1 cellular context compared by ENCODE assay signal in the genomic region with DNA sequence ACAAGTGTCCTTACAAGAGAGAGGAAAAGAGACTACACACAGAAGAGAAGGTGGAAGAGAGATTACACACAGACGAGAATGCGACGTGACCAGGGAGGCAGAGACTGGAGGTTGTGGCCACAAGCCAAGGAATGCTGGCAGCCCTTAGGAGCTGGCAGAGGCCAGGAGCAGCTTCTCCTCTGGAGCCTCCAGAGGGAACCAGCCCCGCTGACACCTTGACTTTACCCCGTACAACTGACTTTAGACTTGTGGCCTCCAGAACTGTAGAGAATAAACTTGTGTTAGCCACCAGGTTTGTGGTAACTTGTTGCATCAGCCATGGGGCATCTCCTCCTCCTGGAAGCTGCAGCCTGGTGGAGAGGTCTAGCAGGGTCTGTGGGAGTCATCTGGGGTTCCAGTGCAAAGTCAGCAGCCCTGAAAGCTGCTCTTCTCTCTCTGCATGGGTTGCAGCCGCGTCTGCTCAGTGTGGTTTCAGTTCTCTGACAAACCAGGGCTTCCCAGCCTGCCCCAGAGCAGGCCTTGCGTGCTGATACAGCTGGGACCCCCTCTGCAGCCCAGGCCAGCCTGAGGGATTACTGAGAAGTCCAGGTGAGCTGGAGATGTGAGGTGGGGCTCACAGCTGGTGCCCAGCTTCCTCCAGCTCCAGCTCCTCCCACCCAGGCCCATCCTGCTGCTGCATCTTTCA.
TF ChIP-seq lines count a peak whose summit lies in the region.

No MANE protein-coding gene starts in this region.

TF ChIP-seq in K562, 482 proteins besides CTCF, POLR2A, EP300 and RAD21 (continued from another document):
- TF ChIP-seq, protein P1, sequence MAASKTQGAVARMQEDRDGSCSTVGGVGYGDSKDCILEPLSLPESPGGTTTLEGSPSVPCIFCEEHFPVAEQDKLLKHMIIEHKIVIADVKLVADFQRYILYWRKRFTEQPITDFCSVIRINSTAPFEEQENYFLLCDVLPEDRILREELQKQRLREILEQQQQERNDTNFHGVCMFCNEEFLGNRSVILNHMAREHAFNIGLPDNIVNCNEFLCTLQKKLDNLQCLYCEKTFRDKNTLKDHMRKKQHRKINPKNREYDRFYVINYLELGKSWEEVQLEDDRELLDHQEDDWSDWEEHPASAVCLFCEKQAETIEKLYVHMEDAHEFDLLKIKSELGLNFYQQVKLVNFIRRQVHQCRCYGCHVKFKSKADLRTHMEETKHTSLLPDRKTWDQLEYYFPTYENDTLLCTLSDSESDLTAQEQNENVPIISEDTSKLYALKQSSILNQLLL (CRISPR knock-in tag; IDR thresholded peaks at IDR 0.05; ENCODE audit: borderline replicate concordance), result no peak
- TF ChIP-seq CEBPG (CRISPR knock-in tag; IDR thresholded peaks at IDR 0.05), result 0 out of 2 replicates have a peak, but pooled peaks have one; percentile 23
- no peak for TF ChIP-seq CEBPG (tag; conservative IDR thresholded peaks at IDR 0.05 in 1 of 2, IDR thresholded peaks at IDR 0.05 in 1 of 2)
- TF ChIP-seq ZBTB7A (IDR thresholded peaks at IDR 0.05; ENCODE audit: borderline replicate concordance, control insufficient read depth, low read depth, low read length), result no peak
- TF ChIP-seq, protein P2, sequence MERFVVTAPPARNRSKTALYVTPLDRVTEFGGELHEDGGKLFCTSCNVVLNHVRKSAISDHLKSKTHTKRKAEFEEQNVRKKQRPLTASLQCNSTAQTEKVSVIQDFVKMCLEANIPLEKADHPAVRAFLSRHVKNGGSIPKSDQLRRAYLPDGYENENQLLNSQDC (CRISPR knock-in tag; IDR thresholded peaks at IDR 0.05), result no peak
- TF ChIP-seq, protein P3, sequence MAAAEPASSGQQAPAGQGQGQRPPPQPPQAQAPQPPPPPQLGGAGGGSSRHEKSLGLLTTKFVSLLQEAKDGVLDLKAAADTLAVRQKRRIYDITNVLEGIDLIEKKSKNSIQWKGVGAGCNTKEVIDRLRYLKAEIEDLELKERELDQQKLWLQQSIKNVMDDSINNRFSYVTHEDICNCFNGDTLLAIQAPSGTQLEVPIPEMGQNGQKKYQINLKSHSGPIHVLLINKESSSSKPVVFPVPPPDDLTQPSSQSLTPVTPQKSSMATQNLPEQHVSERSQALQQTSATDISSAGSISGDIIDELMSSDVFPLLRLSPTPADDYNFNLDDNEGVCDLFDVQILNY (CRISPR knock-in tag; IDR thresholded peaks at IDR 0.05), result no peak
- TF ChIP-seq, protein P4, sequence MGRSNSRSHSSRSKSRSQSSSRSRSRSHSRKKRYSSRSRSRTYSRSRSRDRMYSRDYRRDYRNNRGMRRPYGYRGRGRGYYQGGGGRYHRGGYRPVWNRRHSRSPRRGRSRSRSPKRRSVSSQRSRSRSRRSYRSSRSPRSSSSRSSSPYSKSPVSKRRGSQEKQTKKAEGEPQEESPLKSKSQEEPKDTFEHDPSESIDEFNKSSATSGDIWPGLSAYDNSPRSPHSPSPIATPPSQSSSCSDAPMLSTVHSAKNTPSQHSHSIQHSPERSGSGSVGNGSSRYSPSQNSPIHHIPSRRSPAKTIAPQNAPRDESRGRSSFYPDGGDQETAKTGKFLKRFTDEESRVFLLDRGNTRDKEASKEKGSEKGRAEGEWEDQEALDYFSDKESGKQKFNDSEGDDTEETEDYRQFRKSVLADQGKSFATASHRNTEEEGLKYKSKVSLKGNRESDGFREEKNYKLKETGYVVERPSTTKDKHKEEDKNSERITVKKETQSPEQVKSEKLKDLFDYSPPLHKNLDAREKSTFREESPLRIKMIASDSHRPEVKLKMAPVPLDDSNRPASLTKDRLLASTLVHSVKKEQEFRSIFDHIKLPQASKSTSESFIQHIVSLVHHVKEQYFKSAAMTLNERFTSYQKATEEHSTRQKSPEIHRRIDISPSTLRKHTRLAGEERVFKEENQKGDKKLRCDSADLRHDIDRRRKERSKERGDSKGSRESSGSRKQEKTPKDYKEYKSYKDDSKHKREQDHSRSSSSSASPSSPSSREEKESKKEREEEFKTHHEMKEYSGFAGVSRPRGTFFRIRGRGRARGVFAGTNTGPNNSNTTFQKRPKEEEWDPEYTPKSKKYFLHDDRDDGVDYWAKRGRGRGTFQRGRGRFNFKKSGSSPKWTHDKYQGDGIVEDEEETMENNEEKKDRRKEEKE (IDR thresholded peaks at IDR 0.05; ENCODE audit: borderline replicate concordance in 1 of 2, control insufficient read depth in 1 of 2, low read depth in 2 of 2, low read length in 1 of 2), result no peak
- no peak for TF ChIP-seq ETV5 (CRISPR knock-in tag; IDR thresholded peaks at IDR 0.05; ENCODE audit: low read depth)
